ENCODE assay signal across 8 cellular contexts in genomic region chr7:143380646-143381426, GRCh38. TPM values are rescaled to one million over a fixed set of nuclear protein-coding genes. Genes with fewer than 3 reads are reported as not detected.
DNase-seq lines count a peak whose midpoint lies in the region; ATAC-seq and TF ChIP-seq lines count a peak whose summit lies in the region.

TSS of gene ZYX (plus strand) at chr7:143381345. CDS start at chr7:143381572, 227 bp downstream.

- peak within 1 kb of the TSS; percentile 98 for H4K8ac ChIP-seq in mesenchymal stem cell (ENCODE audit: low read length)

- peak; percentile 96 for DNase-seq in CD14-positive monocyte (ENCODE audit: low spot score)
- peak; percentile 74 for DNase-seq in NOMO-1 treated with DMSO at 0.1 percent for 48 hours (lab: John Stamatoyannopoulos, UW; ENCODE audit: unreplicated experiment)
- DNase-seq in activated CD8-positive, alpha-beta memory T cell treated with anti-CD3 and anti-CD28 coated beads for 48 hours (ENCODE audit: low read depth in 2 of 3, low spot score in 2 of 3), result peak; percentile 64 to 83 (median 74)
- DNase-seq in effector memory CD8-positive, alpha-beta T cell, result peak; percentile 80 to 84 (median 84)
- DNase-seq in mesenchymal stem cell, result peak; percentile 96
- DNase-seq in stimulated activated CD8-positive, alpha-beta memory T cell treated with anti-CD3 and anti-CD28 coated beads, Interleukin-15, amount 100 ng/mL, for 1 hour (ENCODE audit: low read depth), result peak; percentile 75

- H3K4ac ChIP-seq in mesenchymal stem cell (ENCODE audit: low read depth in 1 of 2, low read length in 2 of 2), result peak within 1 kb of the TSS; percentile 98 to 99

- ATAC-seq in GM19397 (IDR thresholded peaks at IDR 0.05; ENCODE audit: unreplicated experiment), result peak; percentile 81
- ATAC-seq in HG03565 (IDR thresholded peaks at IDR 0.05; ENCODE audit: unreplicated experiment), result peak; percentile 63
- ATAC-seq in effector memory CD8-positive, alpha-beta T cell (replicated peaks), result peak; percentile 76

- H2AK5ac ChIP-seq in mesenchymal stem cell (ENCODE audit: low read length, severe bottlenecking), result peak within 1 kb of the TSS; percentile 72

- H3K14ac ChIP-seq in mesenchymal stem cell (ENCODE audit: low read length in 2 of 2), result peak within 1 kb of the TSS; percentile 63 to 93

- peaks cover 41% of the 10 kb centered on the region for H3K4me1 Mint-ChIP-seq in CD14-positive monocyte
- peaks cover 45% of the 10 kb centered on the region in 2 donors for H3K4me1 Mint-ChIP-seq in effector memory CD8-positive, alpha-beta T cell (ENCODE audit: low read depth in 2 of 2)

- H2AFZ ChIP-seq in mesenchymal stem cell (ENCODE audit: low read depth, low read length), result peak within 1 kb of the TSS; percentile 72

- intact Hi-C loops in CD14-positive monocyte (cut with micrococcal nuclease), result loop anchor here (5.0 kb wide), 3 partner anchors 36 to 139 kb away; no protein-coding TSS in a partner anchor

- peak within 1 kb of the TSS; percentile 100 for H2BK15ac ChIP-seq in mesenchymal stem cell (ENCODE audit: low read depth, poor library complexity, severe bottlenecking)

- H3K4me3 ChIP-seq in mesenchymal stem cell (ENCODE audit: insufficient read depth in 1 of 2, low read depth in 1 of 2, low read length in 2 of 2), result peak within 1 kb of the TSS; percentile 78 to 90

- H3K36me3 ChIP-seq in mesenchymal stem cell (ENCODE audit: control insufficient read depth in 1 of 2, insufficient read depth in 2 of 2, low read depth in 1 of 2, low read length in 2 of 2), result peaks cover 27 to 36% of the 10 kb centered on the region in 2 experiments

- peak within 1 kb of the TSS; percentile 92 to 97 for H3K4me3 Mint-ChIP-seq in CD14-positive monocyte
- peak within 1 kb of the TSS in 1 of 2 donors; percentile 97 for H3K4me3 Mint-ChIP-seq in effector memory CD8-positive, alpha-beta T cell

- H2BK5ac ChIP-seq in mesenchymal stem cell (ENCODE audit: low read depth, low read length, poor library complexity, severe bottlenecking), result peak within 1 kb of the TSS; percentile 100

- H3K4me1 ChIP-seq in mesenchymal stem cell (ENCODE audit: control insufficient read depth, insufficient read depth, low read depth, low read length), result peaks cover 32% of the 10 kb centered on the region

- H3K27me3 ChIP-seq in mesenchymal stem cell (ENCODE audit: control insufficient read depth in 1 of 2, insufficient read depth in 1 of 2, low read length in 2 of 2), result no peaks in the 10 kb centered on the region

- H3K23ac ChIP-seq in mesenchymal stem cell (ENCODE audit: low read length in 2 of 2), result peak within 1 kb of the TSS; percentile 45 to 84

- H2BK120ac ChIP-seq in mesenchymal stem cell (ENCODE audit: low read depth, low read length), result peak within 1 kb of the TSS; percentile 97

- no peak for TF ChIP-seq CTCF in CD14-positive monocyte (IDR thresholded peaks at IDR 0.05)

- peak within 1 kb of the TSS; percentile 93 to 99 for H3K18ac ChIP-seq in mesenchymal stem cell (ENCODE audit: low read depth in 1 of 2, low read length in 2 of 2)

- peak within 1 kb of the TSS; percentile 99 for H3K27ac ChIP-seq in mesenchymal stem cell (ENCODE audit: low read length, poor library complexity, severe bottlenecking)

- H3K9me3 Mint-ChIP-seq in CD14-positive monocyte, result no peaks in the 10 kb centered on the region
- no peaks in the 10 kb centered on the region for H3K9me3 Mint-ChIP-seq in effector memory CD8-positive, alpha-beta T cell

- H3K27ac Mint-ChIP-seq in CD14-positive monocyte, result peak within 1 kb of the TSS in 6 of 7 donors; percentile 97 to 100 (median 98)
- peak within 1 kb of the TSS; percentile 97 for H3K27ac Mint-ChIP-seq in effector memory CD8-positive, alpha-beta T cell

- H3K9me3 ChIP-seq in mesenchymal stem cell (ENCODE audit: control insufficient read depth, low read length), result no peaks in the 10 kb centered on the region

- peak within 1 kb of the TSS; percentile 98 for H4K91ac ChIP-seq in mesenchymal stem cell (ENCODE audit: low read length)

- H3K9ac ChIP-seq in mesenchymal stem cell (ENCODE audit: low read length), result peak within 1 kb of the TSS; percentile 98

- H3K79me1 ChIP-seq in mesenchymal stem cell (replicated peaks; ENCODE audit: low read length, poor library complexity, severe bottlenecking), result peaks cover 5% of the 10 kb centered on the region

- peaks cover 0 to 2% (median 0%) of the 10 kb centered on the region in 3 donors for H3K27me3 Mint-ChIP-seq in CD14-positive monocyte (ENCODE audit: low read depth in 3 of 3)
- no peaks in the 10 kb centered on the region for H3K27me3 Mint-ChIP-seq in effector memory CD8-positive, alpha-beta T cell

- peak within 1 kb of the TSS in 1 of 2 experiments; percentile 35 for H2BK12ac ChIP-seq in mesenchymal stem cell (ENCODE audit: low read length in 2 of 2)

- peak within 1 kb of the TSS; percentile 75 for H3K4me2 ChIP-seq in mesenchymal stem cell (ENCODE audit: low read length, poor library complexity, severe bottlenecking)

- 1% methylated on average over 32 of the region's 72 CpGs for WGBS in mesenchymal stem cell

- H3K36me3 Mint-ChIP-seq in CD14-positive monocyte, result peaks cover 0 to 15% of the 10 kb centered on the region in 2 donors
- peaks cover 13% of the 10 kb centered on the region for H3K36me3 Mint-ChIP-seq in effector memory CD8-positive, alpha-beta T cell (ENCODE audit: insufficient read depth)

RNA-seq across cellular contexts. Expression of gene ZYX, which starts in this region (rescaled TPM):
- 100 to 1,000 TPM; 198 to 331 TPM for polyA plus RNA-seq in CD14-positive monocyte
- 317 TPM for polyA plus RNA-seq in mesenchymal stem cell (2013, experiment 1 of 2)
- polyA plus RNA-seq in mesenchymal stem cell (2013, experiment 2 of 2), result 305 TPM

Comparison
In these comparisons a context has a peak if more than half of its experiments do, and no peak if none do; other contexts are left out.
1. Peak in every context shown above with its lines: DNase-seq, ATAC-seq, H3K4me3 ChIP-seq and H3K27ac ChIP-seq.